35 cellular contexts compared by ENCODE assay signal in genomic region chr5:44499381-44499780, GRCh38.
"Had no signal": no experiment of that assay in that cellular context is flagged by ENCODE, and none has a peak within 500 bp of the region (broad histone marks: within the 10 kb centered on the region; RNA-seq: fewer than 3 reads in every experiment).

No MANE protein-coding gene starts in this region.

- ATAC-seq: activated CD8-positive, alpha-beta T cell treated with anti-CD3 and anti-CD28 coated beads for 36 hours; activated naive CD4-positive, alpha-beta T cell treated with anti-CD3 and anti-CD28 coated beads, Interleukin-2, amount 50 U/mL, for 72 hours; activated T-cell treated with anti-CD3 and anti-CD28 coated beads, Interleukin-2, amount 50 U/mL, for 4 hours; activated T-cell treated with anti-CD3 and anti-CD28 coated beads, Interleukin-2, amount 50 U/mL, for 72 hours; activated T-helper 17 cell treated with anti-CD3 and anti-CD28 coated beads, Interleukin-2, amount 50 U/mL, for 72 hours; body of pancreas had no signal

- H3K4me1 Mint-ChIP-seq: activated B cell treated with CpG ODN at 0.5 μM for 24 hours; activated CD4-positive, alpha-beta T cell treated with anti-CD3 and anti-CD28 coated beads, Interleukin-2, amount 10 ng/mL, durations not matched to agents 24 days and 14 days; activated naive CD8-positive, alpha-beta T cell treated with anti-CD3 and anti-CD28 coated beads for 36 hours; activated T-helper 17 cell treated with anti-CD3 and anti-CD28 coated beads, Interleukin-2, amount 50 U/mL, for 72 hours had no signal

- H3K9me3 ChIP-seq: adrenal gland, body of pancreas, breast epithelium had no signal

- DNase-seq: activated B cell treated with CpG ODN at 0.5 μM for 24 hours; activated CD4-positive, alpha-beta memory T cell treated with anti-CD3 and anti-CD28 coated beads for 36 hours; activated CD4-positive, alpha-beta T cell treated with anti-CD3 and anti-CD28 coated beads for 4 hours; activated CD4-positive, alpha-beta T cell treated with anti-CD3 and anti-CD28 coated beads, Interleukin-2, amount 10 ng/mL, durations not matched to agents 24 days and 14 days; activated CD4-positive, alpha-beta T cell treated with anti-CD3 and anti-CD28 coated beads, Interleukin-2, amount 50 U/mL, for 1 hour; activated CD4-positive, alpha-beta T cell treated with anti-CD3 and anti-CD28 coated beads, Interleukin-2, amount 50 U/mL, for 4 hours; activated CD4-positive, CD25-positive, alpha-beta regulatory T cell treated with anti-CD3 and anti-CD28 coated beads, Interleukin-2, amount 50 U/mL, for 72 hours; activated CD8-positive, alpha-beta memory T cell treated with anti-CD3 and anti-CD28 coated beads, Interleukin-2, amount 50 U/mL, for 4 hours; activated CD8-positive, alpha-beta T cell treated with anti-CD3 and anti-CD28 coated beads for 36 hours; activated effector memory CD4-positive, alpha-beta T cell treated with anti-CD3 and anti-CD28 coated beads, Interleukin-2, amount 50 U/mL, for 16 hours; activated gamma-delta T cell treated with Interleukin-2 at 50 U/mL for 16 hours; activated naive CD4-positive, alpha-beta T cell; activated naive CD4-positive, alpha-beta T cell treated with anti-CD3 and anti-CD28 coated beads for 36 hours; activated naive CD4-positive, alpha-beta T cell treated with anti-CD3 and anti-CD28 coated beads, Interleukin-2, amount 50 U/mL, for 16 hours; activated naive CD8-positive, alpha-beta T cell treated with anti-CD3 and anti-CD28 coated beads for 36 hours; activated T-cell treated with anti-CD3 and anti-CD28 coated beads for 4 hours; activated T-cell treated with anti-CD3 and anti-CD28 coated beads, Interleukin-2, amount 50 U/mL, for 1 hour; activated T-cell treated with anti-CD3 and anti-CD28 coated beads, Interleukin-2, amount 50 U/mL, for 4 hours; activated T-cell treated with anti-CD3 and anti-CD28 coated beads, Interleukin-2, amount 50 U/mL, for 72 hours; adrenal gland; amniotic stem cell; aorta; body of pancreas; brain microvascular endothelial cell; central memory CD4-positive, alpha-beta T cell; T-helper 1 cell; T-helper 2 cell; T-helper 9 cell had no signal

- H3K4me3 ChIP-seq: adrenal gland, body of pancreas, breast epithelium had no signal

- H3K36me3 Mint-ChIP-seq: activated CD4-positive, alpha-beta memory T cell treated with anti-CD3 and anti-CD28 coated beads for 36 hours; activated naive CD4-positive, alpha-beta T cell treated with anti-CD3 and anti-CD28 coated beads, Interleukin-2, amount 50 U/mL, for 72 hours; activated naive CD8-positive, alpha-beta T cell treated with anti-CD3 and anti-CD28 coated beads for 36 hours had no signal

- H3K27me3 Mint-ChIP-seq: activated B cell treated with CpG ODN at 0.5 μM for 24 hours; activated CD4-positive, alpha-beta memory T cell treated with anti-CD3 and anti-CD28 coated beads for 36 hours; activated CD4-positive, alpha-beta T cell treated with anti-CD3 and anti-CD28 coated beads, Interleukin-2, amount 10 ng/mL, durations not matched to agents 24 days and 14 days; activated CD8-positive, alpha-beta T cell treated with anti-CD3 and anti-CD28 coated beads for 36 hours; activated naive CD8-positive, alpha-beta T cell treated with anti-CD3 and anti-CD28 coated beads for 36 hours; activated T-helper 17 cell treated with anti-CD3 and anti-CD28 coated beads, Interleukin-2, amount 50 U/mL, for 72 hours had no signal

- H3K27me3 ChIP-seq: adrenal gland, body of pancreas, brain microvascular endothelial cell, breast epithelium had no signal

- H3K27ac ChIP-seq: adrenal gland, body of pancreas, brain microvascular endothelial cell, breast epithelium, VCaP had no signal

- H3K27ac Mint-ChIP-seq: activated B cell treated with CpG ODN at 0.5 μM for 24 hours; activated CD4-positive, alpha-beta memory T cell treated with anti-CD3 and anti-CD28 coated beads for 36 hours; activated CD4-positive, alpha-beta T cell treated with anti-CD3 and anti-CD28 coated beads, Interleukin-2, amount 10 ng/mL, durations not matched to agents 24 days and 14 days; activated CD8-positive, alpha-beta T cell treated with anti-CD3 and anti-CD28 coated beads for 36 hours; activated naive CD4-positive, alpha-beta T cell treated with anti-CD3 and anti-CD28 coated beads for 36 hours; activated naive CD4-positive, alpha-beta T cell treated with anti-CD3 and anti-CD28 coated beads, Interleukin-2, amount 50 U/mL, for 72 hours; activated naive CD8-positive, alpha-beta T cell treated with anti-CD3 and anti-CD28 coated beads for 36 hours; activated T-cell treated with anti-CD3 and anti-CD28 coated beads, Interleukin-2, amount 50 U/mL, for 72 hours; activated T-helper 1 cell treated with anti-CD3 and anti-CD28 coated beads, Interleukin-12 subunit alpha, Interleukin-12 subunit beta, Interleukin-2, Interleukin-4 antibody, amounts not matched to agents 30 ng/mL and 10 ng/mL and 1 ng/mL, durations not matched to agents 14 hours and 24 hours and 36 hours; activated T-helper 17 cell treated with anti-CD3 and anti-CD28 coated beads, Interleukin-2, amount 50 U/mL, for 72 hours; T-helper 1 cell treated with Interleukin-12 subunit alpha and Interleukin-12 subunit beta and Interleukin-4 antibody, amounts not matched to agents 30 μg/mL and 1 μg/mL, for 36 hours; T-helper 2 cell treated with Interferon-gamma antibody and Interleukin-4, amounts not matched to agents 5 μg/mL and 100 μg/mL, for 36 hours had no signal

- H3K9me3 Mint-ChIP-seq: activated B cell treated with CpG ODN at 0.5 μM for 24 hours; activated CD4-positive, alpha-beta memory T cell treated with anti-CD3 and anti-CD28 coated beads for 36 hours; activated CD4-positive, alpha-beta T cell treated with anti-CD3 and anti-CD28 coated beads, Interleukin-2, amount 10 ng/mL, durations not matched to agents 24 days and 14 days; activated CD8-positive, alpha-beta T cell treated with anti-CD3 and anti-CD28 coated beads for 36 hours; activated naive CD4-positive, alpha-beta T cell treated with anti-CD3 and anti-CD28 coated beads, Interleukin-2, amount 50 U/mL, for 72 hours; activated naive CD8-positive, alpha-beta T cell treated with anti-CD3 and anti-CD28 coated beads for 36 hours; activated T-cell treated with anti-CD3 and anti-CD28 coated beads, Interleukin-2, amount 50 U/mL, for 4 hours; activated T-cell treated with anti-CD3 and anti-CD28 coated beads, Interleukin-2, amount 50 U/mL, for 72 hours; activated T-helper 1 cell treated with anti-CD3 and anti-CD28 coated beads, Interleukin-12 subunit alpha, Interleukin-12 subunit beta, Interleukin-2, Interleukin-4 antibody, amounts not matched to agents 30 ng/mL and 10 ng/mL and 1 ng/mL, durations not matched to agents 14 hours and 24 hours and 36 hours; activated T-helper 17 cell treated with anti-CD3 and anti-CD28 coated beads, Interleukin-2, amount 50 U/mL, for 72 hours; T-helper 1 cell treated with Interleukin-12 subunit alpha and Interleukin-12 subunit beta and Interleukin-4 antibody, amounts not matched to agents 30 μg/mL and 1 μg/mL, for 36 hours; T-helper 2 cell treated with Interferon-gamma antibody and Interleukin-4, amounts not matched to agents 5 μg/mL and 100 μg/mL, for 36 hours had no signal

- H3K4me1 ChIP-seq: adrenal gland, body of pancreas, breast epithelium had no signal

- H3K4me3 Mint-ChIP-seq: activated B cell treated with CpG ODN at 0.5 μM for 24 hours; activated CD4-positive, alpha-beta memory T cell treated with anti-CD3 and anti-CD28 coated beads for 36 hours; activated CD4-positive, alpha-beta T cell treated with anti-CD3 and anti-CD28 coated beads, Interleukin-2, amount 10 ng/mL, durations not matched to agents 24 days and 14 days; activated CD8-positive, alpha-beta T cell treated with anti-CD3 and anti-CD28 coated beads for 36 hours; activated naive CD4-positive, alpha-beta T cell treated with anti-CD3 and anti-CD28 coated beads for 36 hours; activated naive CD8-positive, alpha-beta T cell treated with anti-CD3 and anti-CD28 coated beads for 36 hours; activated T-cell treated with anti-CD3 and anti-CD28 coated beads, Interleukin-2, amount 50 U/mL, for 4 hours; activated T-cell treated with anti-CD3 and anti-CD28 coated beads, Interleukin-2, amount 50 U/mL, for 72 hours; activated T-helper 1 cell treated with anti-CD3 and anti-CD28 coated beads, Interleukin-12 subunit alpha, Interleukin-12 subunit beta, Interleukin-2, Interleukin-4 antibody, amounts not matched to agents 30 ng/mL and 10 ng/mL and 1 ng/mL, durations not matched to agents 14 hours and 24 hours and 36 hours; activated T-helper 17 cell treated with anti-CD3 and anti-CD28 coated beads, Interleukin-2, amount 50 U/mL, for 72 hours; T-helper 1 cell treated with Interleukin-12 subunit alpha and Interleukin-12 subunit beta and Interleukin-4 antibody, amounts not matched to agents 30 μg/mL and 1 μg/mL, for 36 hours; T-helper 2 cell treated with Interferon-gamma antibody and Interleukin-4, amounts not matched to agents 5 μg/mL and 100 μg/mL, for 36 hours had no signal
